Comparison of ENCODE assay signal across 1 cellular context in the genomic region with DNA sequence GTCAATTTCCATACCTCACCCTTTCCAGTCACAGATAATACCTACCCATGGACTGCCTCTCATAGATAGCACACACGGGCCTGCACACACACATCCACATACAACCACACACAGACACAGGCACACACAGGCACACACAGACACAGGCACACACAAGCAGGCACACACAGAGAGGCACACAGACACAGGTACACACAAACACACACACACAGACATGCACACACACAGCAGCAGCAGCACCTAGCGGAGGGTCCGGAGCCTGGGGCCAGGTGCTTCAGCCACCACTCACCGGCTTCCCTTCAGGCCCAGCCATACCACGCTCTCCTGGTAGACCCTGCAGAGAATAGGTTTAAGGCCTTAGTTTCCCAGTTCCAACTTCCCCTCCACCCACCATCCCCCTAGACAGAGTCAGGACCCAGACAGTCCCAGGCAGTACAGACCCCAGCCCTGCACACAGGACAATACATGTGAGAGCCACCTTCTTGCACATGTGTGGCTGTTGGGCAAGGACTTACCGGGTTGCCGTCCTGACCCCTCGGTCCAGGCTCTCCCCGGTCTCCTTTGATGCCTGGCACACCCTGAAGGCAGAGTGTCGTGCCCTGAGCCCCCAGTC.
TF ChIP-seq lines count a peak whose summit lies in the region.

No MANE protein-coding gene starts in this region.

TF ChIP-seq in HEK293, 187 proteins besides CTCF, POLR2A, EP300 and RAD21:
- TF ChIP-seq, protein P1, sequence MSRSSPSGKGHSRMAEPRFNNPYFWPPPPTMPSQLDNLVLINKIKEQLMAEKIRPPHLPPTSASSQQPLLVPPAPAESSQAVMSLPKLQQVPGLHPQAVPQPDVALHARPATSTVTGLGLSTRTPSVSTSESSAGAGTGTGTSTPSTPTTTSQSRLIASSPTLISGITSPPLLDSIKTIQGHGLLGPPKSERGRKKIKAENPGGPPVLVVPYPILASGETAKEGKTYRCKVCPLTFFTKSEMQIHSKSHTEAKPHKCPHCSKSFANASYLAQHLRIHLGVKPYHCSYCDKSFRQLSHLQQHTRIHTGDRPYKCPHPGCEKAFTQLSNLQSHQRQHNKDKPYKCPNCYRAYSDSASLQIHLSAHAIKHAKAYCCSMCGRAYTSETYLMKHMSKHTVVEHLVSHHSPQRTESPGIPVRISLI (tag by site-specific recombination; IDR thresholded peaks at IDR 0.05) = no peak
- TF ChIP-seq ZBTB7A (tag by site-specific recombination; IDR thresholded peaks at IDR 0.05; ENCODE audit: low read depth) (0 out of 2 replicates have a peak, but pooled peaks have one; percentile 53), ZSCAN4 (tag by site-specific recombination; IDR thresholded peaks at IDR 0.05) (peak; percentile 92), ZNF600 (tag by site-specific recombination; IDR thresholded peaks at IDR 0.05) (peak; percentile 90), ZNF121 (tag by site-specific recombination; IDR thresholded peaks at IDR 0.05) (peak; percentile 68)
TF ChIP-seq in HEK293: peak in this region for 4.
